In the genomic region with DNA sequence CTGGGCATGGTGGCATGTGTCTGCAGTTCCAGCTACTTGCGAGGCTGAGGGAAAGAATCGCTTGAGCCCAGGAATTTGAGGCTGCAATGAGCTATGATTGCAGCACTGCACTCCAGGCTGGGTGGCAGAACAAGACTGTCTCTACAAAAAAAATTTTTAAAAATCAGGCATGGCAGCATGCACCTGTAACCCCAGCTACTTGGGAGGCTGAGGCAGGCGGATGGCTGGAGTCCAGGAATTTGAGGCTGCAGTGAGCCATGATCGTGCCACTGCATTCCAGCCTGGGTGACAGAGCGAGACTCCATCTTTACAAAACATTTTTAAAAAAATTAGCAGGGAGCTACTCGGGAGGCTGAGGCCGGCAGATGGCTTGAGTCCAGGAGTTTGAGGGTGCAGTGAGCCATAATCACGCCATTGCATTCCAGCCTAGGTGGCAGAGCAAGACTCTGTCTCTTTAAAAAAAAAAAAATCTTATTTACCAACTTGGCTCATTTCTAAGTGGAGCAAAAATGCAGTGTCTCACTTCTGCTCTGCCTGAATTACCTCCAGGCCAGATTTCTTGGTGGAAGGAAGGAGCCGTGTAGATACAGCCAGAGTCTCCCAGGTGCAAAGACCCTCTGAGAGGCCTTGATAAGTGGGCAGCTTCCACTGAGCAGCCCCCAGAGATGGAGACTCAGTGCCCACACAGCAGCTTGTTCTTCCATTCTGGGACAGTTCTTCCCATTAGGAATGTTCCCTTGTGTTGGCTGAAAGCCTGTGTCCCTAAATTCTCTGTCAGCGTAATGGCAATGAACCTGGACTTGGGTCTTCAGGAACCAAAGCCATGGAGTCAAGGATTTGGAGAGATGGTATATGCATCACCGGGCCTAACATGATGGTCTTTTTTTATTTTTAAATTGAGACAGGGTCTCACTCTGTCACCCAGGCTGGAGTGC, we compare ENCODE assay signal across 10 cellular contexts. TPM values are rescaled to one million over a fixed set of nuclear protein-coding genes. Genes with fewer than 3 reads are reported as not detected.
DNase-seq lines count a peak whose midpoint lies in the region; ATAC-seq and TF ChIP-seq lines count a peak whose summit lies in the region.
"Had no signal": no experiment of that assay in that cellular context is flagged by ENCODE, and none has a peak within 500 bp of the region (broad histone marks: within the 10 kb centered on the region; RNA-seq: fewer than 3 reads in every experiment).

No MANE protein-coding gene starts in this region.

- peaks cover 8 to 9% of the 10 kb centered on the region in 2 donors for H3K27me3 Mint-ChIP-seq in T-cell

- H3K4me3 Mint-ChIP-seq in T-cell = no peak overlapping the region
- H3K4me3 Mint-ChIP-seq: activated naive CD4-positive, alpha-beta T cell treated with anti-CD3 and anti-CD28 coated beads, Interleukin-2, amount 50 U/mL, for 24 hours had no signal

- peak; percentile 85 for DNase-seq in HK-2 (ENCODE audit: unreplicated experiment)
- no peak for DNase-seq in ascending aorta (ENCODE audit: low spot score in 2 of 2)
- DNase-seq in kidney epithelial cell (ENCODE audit: low read depth) = peak; percentile 66
- no peak for DNase-seq in thoracic aorta (ENCODE audit: low spot score)
- DNase-seq in GM13977 (ENCODE audit: low spot score) = no peak
- no peak for DNase-seq in T-cell
- DNase-seq in NK-92 treated with Interleukin-12 subunit alpha and Interleukin-12 subunit beta, amount 100 ng/mL, for 24 hours (lab: John Stamatoyannopoulos, UW) = no peak
- DNase-seq: NCI-H1694 treated with DMSO at 0.1 percent for 48 hours had no signal

- H3K4me1 Mint-ChIP-seq in T-cell = peaks cover 0 to 2% (median 0%) of the 10 kb centered on the region in 3 donors
- H3K4me1 Mint-ChIP-seq: activated naive CD4-positive, alpha-beta T cell treated with anti-CD3 and anti-CD28 coated beads, Interleukin-2, amount 50 U/mL, for 24 hours had no signal

- no peaks in the 10 kb centered on the region for H3K36me3 Mint-ChIP-seq in T-cell
- H3K36me3 Mint-ChIP-seq: activated naive CD4-positive, alpha-beta T cell treated with anti-CD3 and anti-CD28 coated beads, Interleukin-2, amount 50 U/mL, for 24 hours had no signal

- H3K9me3 Mint-ChIP-seq in T-cell = no peaks in the 10 kb centered on the region
- H3K9me3 Mint-ChIP-seq: activated naive CD4-positive, alpha-beta T cell treated with anti-CD3 and anti-CD28 coated beads, Interleukin-2, amount 50 U/mL, for 24 hours had no signal

- POLR2A ChIA-PET in T-cell (lab: Charles Lee) = no interaction called here

- peaks cover 16 to 31% of the 10 kb centered on the region in 2 donors for H3K4me1 ChIP-seq in ascending aorta
- peaks cover 29 to 43% of the 10 kb centered on the region in 2 donors for H3K4me1 ChIP-seq in thoracic aorta (ENCODE audit: control insufficient read depth in 1 of 2, low read depth in 2 of 2)

- CTCF ChIA-PET in T-cell (lab: Charles Lee) = no interaction called here

- no peak for ATAC-seq in thoracic aorta (ENCODE audit: insufficient number of reproducible peaks, low FRiP score, low read depth)
- no peak for ATAC-seq in T-cell (replicated peaks in 1 of 4)
- no peak for ATAC-seq in HG02938 (IDR thresholded peaks at IDR 0.05; ENCODE audit: unreplicated experiment)

- no peak overlapping the region for H3K27ac Mint-ChIP-seq in T-cell
- H3K27ac Mint-ChIP-seq: activated naive CD4-positive, alpha-beta T cell treated with anti-CD3 and anti-CD28 coated beads, Interleukin-2, amount 50 U/mL, for 24 hours had no signal

- no peaks in the 10 kb centered on the region for H3K27me3 ChIP-seq in ascending aorta
- no peaks in the 10 kb centered on the region for H3K27me3 ChIP-seq in kidney epithelial cell (ENCODE audit: control insufficient read depth, insufficient read depth, low read length)
- no peaks in the 10 kb centered on the region for H3K27me3 ChIP-seq in thoracic aorta (replicated peaks; ENCODE audit: insufficient read depth)

- in situ Hi-C loops in GM13977 (cut with MboI; ENCODE audit: low pct_unique_long_range_greater_than_20kb, low sequenced_read_pairs, unreplicated experiment) = no loop called here

- intact Hi-C loops in ascending aorta (cut with DNase I) = loop anchor here (5.0 kb wide), 1 partner anchor 231 kb away; a partner anchor contains a TSS

- H3K9me3 ChIP-seq in ascending aorta (no peaks in the 10 kb centered on the region), thoracic aorta (no peaks in the 10 kb centered on the region)

- H3K27ac ChIP-seq in ascending aorta (peak overlapping the region; percentile 57), thoracic aorta (peak overlapping the region; percentile 63 to 73)

- no peak overlapping the region for H3K4me3 ChIP-seq in ascending aorta
- H3K4me3 ChIP-seq in kidney epithelial cell (ENCODE audit: low read depth, low read length) = no peak overlapping the region
- H3K4me3 ChIP-seq in thoracic aorta = peak overlapping the region; percentile 29

- H3K36me3 ChIP-seq in ascending aorta (no peaks in the 10 kb centered on the region), kidney epithelial cell (ENCODE audit: control insufficient read depth, insufficient read depth, low read length) (no peaks in the 10 kb centered on the region), thoracic aorta (no peaks in the 10 kb centered on the region)

- TF ChIP-seq CTCF in ascending aorta (IDR thresholded peaks at IDR 0.05) = no peak
- TF ChIP-seq CTCF in kidney epithelial cell (IDR thresholded peaks at IDR 0.05; ENCODE audit: insufficient read depth, low read length, poor library complexity, severe bottlenecking) = no peak
- no peak for TF ChIP-seq CTCF in thoracic aorta (IDR thresholded peaks at IDR 0.05)
- no peak for TF ChIP-seq CTCF in GM13977 (IDR thresholded peaks at IDR 0.05; ENCODE audit: extremely low read depth, insufficient read depth, missing control alignments)

RNA-seq across cellular contexts. Expression of a gene that starts 30.0 kb away (rescaled TPM):
- total RNA-seq in ascending aorta (7.5 TPM), kidney epithelial cell (36.8 and 43.1 TPM in 2 replicates), thoracic aorta (10 to 100 TPM in 1 of 2 donors, 1 to 10 TPM in 1; 7.0 to 14.4 TPM), T-cell (1 to 10 TPM; 1.2 to 6.9 (median 3.3) TPM)

Comparison
In these comparisons a context has a peak if more than half of its experiments do, and no peak if none do; other contexts are left out.
1. DNase-seq: peak in HK-2 (single experiment) and kidney epithelial cell (single experiment); none in ascending aorta (0 of 2), thoracic aorta (single experiment), GM13977 (single experiment), T-cell (0 of 34) and NK-92 treated with Interleukin-12 subunit alpha and Interleukin-12 subunit beta, amount 100 ng/mL, for 24 hours (single experiment).